ENCODE assay signal across 15 cellular contexts in genomic region chr1:60088620-60089155, GRCh38. TPM values are rescaled to one million over a fixed set of nuclear protein-coding genes. Genes with fewer than 3 reads are reported as not detected.
DNase-seq lines count a peak whose midpoint lies in the region; TF ChIP-seq lines count a peak whose summit lies in the region.
"Had no signal": no experiment of that assay in that cellular context is flagged by ENCODE, and none has a peak within 500 bp of the region (broad histone marks: within the 10 kb centered on the region; RNA-seq: fewer than 3 reads in every experiment).

No MANE protein-coding gene starts in this region.

- H4K8ac ChIP-seq in mesendoderm (ENCODE audit: low read depth, low read length) (peak overlapping the region; percentile 56), neuronal stem cell (ENCODE audit: low read depth, low read length) (no peak overlapping the region)

- H3K9me3 ChIP-seq in neuronal stem cell (replicated peaks in 1 of 2; ENCODE audit: control insufficient read depth in 2 of 2, insufficient read depth in 1 of 2, low read depth in 1 of 2, low read length in 2 of 2) (no peaks in the 10 kb centered on the region), spleen (no peaks in the 10 kb centered on the region)
- H3K9me3 ChIP-seq: Caco-2, mucosa of descending colon had no signal

- intact Hi-C loops in spleen (cut with DNase I; ENCODE audit: low total_unique reads): no loop called here

- no peak overlapping the region for H3K4me3 Mint-ChIP-seq in brain

- H2AK5ac ChIP-seq in mesendoderm (ENCODE audit: low read length) (no peak overlapping the region), neuronal stem cell (ENCODE audit: low read depth, low read length) (no peak overlapping the region)

- H3K27me3 ChIP-seq in mesendoderm (ENCODE audit: insufficient read depth, low read length, poor library complexity) (no peaks in the 10 kb centered on the region), neuronal stem cell (ENCODE audit: control insufficient read depth in 3 of 3, insufficient read depth in 3 of 3, low read depth in 1 of 3, low read length in 3 of 3) (no peaks in the 10 kb centered on the region), spleen (replicated peaks in 1 of 7) (no peaks in the 10 kb centered on the region)

- DNase-seq in AG10803 (ENCODE audit: low read depth) (peak; percentile 3), Kasumi-1 (lab: John Stamatoyannopoulos, UW) (peak; percentile 2 to 18), mesendoderm (no peak), neuronal stem cell (ENCODE audit: low spot score) (no peak), KG1 (lab: John Stamatoyannopoulos, UW) (no peak), spleen (no peak)
- no peak for DNase-seq in activated effector memory CD4-positive, alpha-beta T cell treated with Interleukin-2 at 50 U/mL for 16 hours
- DNase-seq: Caco-2, cerebellar nuclear complex, mucosa of descending colon, NCI-H1048, NCI-H774 had no signal

- H2BK5ac ChIP-seq in mesendoderm (ENCODE audit: low read length): no peak overlapping the region
- H2BK5ac ChIP-seq in neuronal stem cell (ENCODE audit: low read length): no peak overlapping the region

- no peaks in the 10 kb centered on the region for H3K9me3 Mint-ChIP-seq in brain
- H3K9me3 Mint-ChIP-seq: activated T-helper 2 cell treated with anti-CD3 and anti-CD28 coated beads, Interferon-gamma antibody, Interleukin-2, Interleukin-4, amounts not matched to agents 10 μg/mL and 5 μg/mL and 100 μg/mL, durations not matched to agents 14 hours and 24 hours and 36 hours had no signal

- no peaks in the 10 kb centered on the region for H3K36me3 Mint-ChIP-seq in brain

- no peak overlapping the region for H3K27ac ChIP-seq in mesendoderm (ENCODE audit: low read depth, low read length)
- no peak overlapping the region for H3K27ac ChIP-seq in neuronal stem cell (replicated peaks; ENCODE audit: low read length)
- no peak overlapping the region for H3K27ac ChIP-seq in spleen

- H3K56ac ChIP-seq in mesendoderm (ENCODE audit: low read length): no peak overlapping the region

- H3K4ac ChIP-seq in mesendoderm (ENCODE audit: low read depth, low read length): no peak overlapping the region
- H3K4ac ChIP-seq in neuronal stem cell (ENCODE audit: low read length): no peak overlapping the region

- H4K5ac ChIP-seq in mesendoderm (ENCODE audit: low read length): no peak overlapping the region

- H3K18ac ChIP-seq in mesendoderm (ENCODE audit: low read length) (no peak overlapping the region), neuronal stem cell (ENCODE audit: low read length) (no peak overlapping the region)

- no peak overlapping the region for H3K9ac ChIP-seq in mesendoderm (ENCODE audit: low read length)
- H3K9ac ChIP-seq in neuronal stem cell (ENCODE audit: low read depth, low read length, poor library complexity): no peak overlapping the region

- H2AFZ ChIP-seq in neuronal stem cell (ENCODE audit: low read length): no peak overlapping the region

- H2BK15ac ChIP-seq in mesendoderm (replicated peaks; ENCODE audit: low read depth): no peak overlapping the region
- no peak overlapping the region for H2BK15ac ChIP-seq in neuronal stem cell (ENCODE audit: low read length)

- no peaks in the 10 kb centered on the region for H3K36me3 ChIP-seq in mesendoderm (ENCODE audit: control insufficient read depth, insufficient read depth, low read length)
- no peaks in the 10 kb centered on the region for H3K36me3 ChIP-seq in neuronal stem cell (replicated peaks in 1 of 2; ENCODE audit: control insufficient read depth in 2 of 2, insufficient read depth in 2 of 2, low read length in 2 of 2)
- no peaks in the 10 kb centered on the region for H3K36me3 ChIP-seq in spleen

- H3K4me1 ChIP-seq in mesendoderm (ENCODE audit: control insufficient read depth, low read depth, low read length): no peaks in the 10 kb centered on the region
- H3K4me1 ChIP-seq in neuronal stem cell (ENCODE audit: control insufficient read depth in 2 of 2, insufficient read depth in 1 of 2, low read depth in 1 of 2, low read length in 2 of 2): peaks cover 0 to 13% of the 10 kb centered on the region in 2 donors
- no peaks in the 10 kb centered on the region for H3K4me1 ChIP-seq in spleen
- H3K4me1 ChIP-seq: Caco-2 had no signal

- H3K14ac ChIP-seq in neuronal stem cell (ENCODE audit: low read length): no peak overlapping the region

- peak overlapping the region in 2 of 5 experiments; percentile 6 to 23 for H3K27ac Mint-ChIP-seq in brain
- H3K27ac Mint-ChIP-seq: activated T-helper 2 cell treated with anti-CD3 and anti-CD28 coated beads, Interferon-gamma antibody, Interleukin-2, Interleukin-4, amounts not matched to agents 10 μg/mL and 5 μg/mL and 100 μg/mL, durations not matched to agents 14 hours and 24 hours and 36 hours had no signal

- no peaks in the 10 kb centered on the region for H3K79me2 ChIP-seq in mesendoderm (ENCODE audit: control insufficient read depth, insufficient read depth, low read length)

- H3K23ac ChIP-seq in mesendoderm (ENCODE audit: low read length): no peak overlapping the region
- H3K23ac ChIP-seq in neuronal stem cell (ENCODE audit: low read depth, low read length, poor library complexity): no peak overlapping the region

- H3K4me2 ChIP-seq in mesendoderm (ENCODE audit: low read length) (no peak overlapping the region), neuronal stem cell (ENCODE audit: insufficient read depth, low read length, poor library complexity, severe bottlenecking) (no peak overlapping the region)

- H4K91ac ChIP-seq in neuronal stem cell (ENCODE audit: low read depth, low read length, poor library complexity): no peak overlapping the region

- H3K79me1 ChIP-seq in mesendoderm (ENCODE audit: low read length) (no peaks in the 10 kb centered on the region), neuronal stem cell (ENCODE audit: low read depth, low read length) (no peaks in the 10 kb centered on the region)

- H3K4me1 Mint-ChIP-seq in brain: peaks cover 25% of the 10 kb centered on the region

- no CpG with 5 or more reads among the region's 5 CpGs for WGBS in mesendoderm (ENCODE audit: extremely low coverage, insufficient coverage, low lambda C conversion rate)
- no CpG with 5 or more reads among the region's 5 CpGs for whole genome bisulfite sequencing in neuronal stem cell (ENCODE audit: extremely low coverage in 2 of 2, insufficient read length in 2 of 2, insufficient replicate concordance in 1 of 2), 2 donors
- 71 to 83% (median 74%) methylated on average over 5 of the region's 5 CpGs for whole genome bisulfite sequencing in spleen, 5 donors

- no peak for TF ChIP-seq POLR2A in spleen (IDR thresholded peaks at IDR 0.05)

- H2BK120ac ChIP-seq in mesendoderm (ENCODE audit: low read depth, low read length): no peak overlapping the region
- H2BK120ac ChIP-seq in neuronal stem cell (ENCODE audit: low read depth, low read length): no peak overlapping the region

- H3K27me3 Mint-ChIP-seq in brain: no peaks in the 10 kb centered on the region

- peak; percentile 43 for TF ChIP-seq CTCF in AG10803 (conservative IDR thresholded peaks at IDR 0.05; ENCODE audit: low read length)
- TF ChIP-seq CTCF in brain (conservative IDR thresholded peaks at IDR 0.05): peak; percentile 18 to 33
- no peak for TF ChIP-seq CTCF in spleen (IDR thresholded peaks at IDR 0.05 in 8 of 11, conservative IDR thresholded peaks at IDR 0.05 in 3 of 11)

- no peak overlapping the region for H2BK12ac ChIP-seq in neuronal stem cell (ENCODE audit: low read length)

- no peak overlapping the region for H3K4me3 ChIP-seq in AG10803 (ENCODE audit: low read length)
- no peak overlapping the region for H3K4me3 ChIP-seq in mesendoderm (ENCODE audit: low read length)
- H3K4me3 ChIP-seq in neuronal stem cell (ENCODE audit: low read length in 2 of 2): no peak overlapping the region
- H3K4me3 ChIP-seq in spleen: no peak overlapping the region
- H3K4me3 ChIP-seq: mucosa of descending colon had no signal

RNA-seq across cellular contexts. Expression of gene C1orf87, which starts 15.1 kb away (rescaled TPM):
- polyA plus RNA-seq in brain (ENCODE audit: insufficient read depth, low read depth, low replicate concordance) (not detected), spleen (not detected)
- not detected for polyA plus RNA-seq in mesendoderm (2013, experiment 1 of 2)
- polyA plus RNA-seq in mesendoderm (2013, experiment 2 of 2): 0.15 TPM
- not detected for polyA plus RNA-seq in neuronal stem cell (2013, experiment 1 of 2)
- not detected for polyA plus RNA-seq in neuronal stem cell (2013, experiment 2 of 2)
- total RNA-seq in spleen: not detected
- total RNA-seq: activated T-helper 2 cell treated with anti-CD3 and anti-CD28 coated beads, Interferon-gamma antibody, Interleukin-2, Interleukin-4, amounts not matched to agents 10 μg/mL and 5 μg/mL and 100 μg/mL, durations not matched to agents 14 hours and 24 hours and 36 hours; Caco-2; skeletal muscle tissue had no signal

Comparison
In these comparisons a context has a peak if more than half of its experiments do, and no peak if none do; other contexts are left out.
1. DNase-seq: peak in AG10803 (single experiment) and Kasumi-1 (2 of 2); none in mesendoderm (single experiment), neuronal stem cell (single experiment), KG1 (single experiment), spleen (single experiment) and activated effector memory CD4-positive, alpha-beta T cell treated with Interleukin-2 at 50 U/mL for 16 hours (single experiment).
2. CTCF ChIP-seq: peak in AG10803 (single experiment) and brain (2 of 2); none in spleen (0 of 11).